ENCODE assay signal across 10 cellular contexts in genomic region chr3:126850370-126851085, GRCh38.
A peak's percentile ranks its signal among the peaks of the same experiment; 100 is the strongest.
DNase-seq lines count a peak whose midpoint lies in the region; ATAC-seq, FAIRE-seq and TF ChIP-seq lines count a peak whose summit lies in the region.
"Had no signal": no experiment of that assay in that cellular context is flagged by ENCODE, and none has a peak within 500 bp of the region (broad histone marks: within the 10 kb centered on the region; RNA-seq: fewer than 3 reads in every experiment).

No MANE protein-coding gene starts in this region.

- H3K27ac Mint-ChIP-seq in GM23338 (peak overlapping the region; percentile 80), astrocyte (ENCODE audit: unreplicated experiment) (peak overlapping the region; percentile 81)

- peaks cover 3% of the 10 kb centered on the region for H3K9me2 ChIP-seq in GM23338 (ENCODE audit: insufficient read depth)

- H3K36me3 Mint-ChIP-seq in GM23338 (ENCODE audit: low read depth), result peaks cover 2% of the 10 kb centered on the region; the same call in 2 of the 3 replicates
- H3K36me3 Mint-ChIP-seq in astrocyte (ENCODE audit: low read depth, unreplicated experiment), result peaks cover 5% of the 10 kb centered on the region

- H3K4me3 ChIP-seq in GM23338 (no peak overlapping the region), astrocyte (ENCODE audit: insufficient read depth, low read depth, low read length) (no peak overlapping the region)

- H3K27ac ChIP-seq in GM23338 (ENCODE audit: low read depth), result peak overlapping the region; percentile 94
- no peak overlapping the region for H3K27ac ChIP-seq in astrocyte (ENCODE audit: low read depth, low read length)
- H3K27ac ChIP-seq: parathyroid adenoma had no signal

- no peaks in the 10 kb centered on the region for H4K20me1 ChIP-seq in GM23338 (replicated peaks; ENCODE audit: insufficient read depth)
- peaks cover 3% of the 10 kb centered on the region for H4K20me1 ChIP-seq in astrocyte (ENCODE audit: insufficient read depth, low read length)

- H3F3A ChIP-seq in GM23338 (replicated peaks; ENCODE audit: low read depth), result peaks cover 9% of the 10 kb centered on the region

- TF ChIP-seq CTCF in GM23338 (conservative IDR thresholded peaks at IDR 0.05; ENCODE audit: low read depth in 2 of 2) (no peak), astrocyte (IDR thresholded peaks at IDR 0.05; ENCODE audit: insufficient read depth, low read depth, low read length) (no peak)

- H3K36me3 ChIP-seq in GM23338 (ENCODE audit: insufficient read depth) (no peaks in the 10 kb centered on the region), astrocyte (ENCODE audit: insufficient read depth, low read length) (no peaks in the 10 kb centered on the region)

- no peak overlapping the region for H3K9ac ChIP-seq in astrocyte (ENCODE audit: low read length)
- H3K9ac ChIP-seq: parathyroid adenoma had no signal

- H2AFZ ChIP-seq in GM23338 (no peak overlapping the region), astrocyte (ENCODE audit: low read depth, low read length) (no peak overlapping the region)
- H2AFZ ChIP-seq: parathyroid adenoma had no signal

- H3K4me1 Mint-ChIP-seq in GM23338, result peaks cover 56% of the 10 kb centered on the region
- H3K4me1 Mint-ChIP-seq in astrocyte (ENCODE audit: low read depth, unreplicated experiment), result peaks cover 25% of the 10 kb centered on the region

- peak; percentile 37 for FAIRE-seq in astrocyte (lab: Jason Lieb, UNC)

- H3K9me3 Mint-ChIP-seq in GM23338, result no peaks in the 10 kb centered on the region
- H3K9me3 Mint-ChIP-seq in astrocyte (ENCODE audit: unreplicated experiment), result no peaks in the 10 kb centered on the region

- DNase-seq in GM23338 (ENCODE audit: low spot score) (peak; percentile 96), astrocyte (ENCODE audit: low read depth) (peak; percentile 74), iPS DF 19.7 (ENCODE audit: low read depth, low spot score) (peak; percentile 95), retina (peak; percentile 66), NCI-H446 treated with DMSO at 0.1 percent for 48 hours (lab: John Stamatoyannopoulos, UW) (no peak), NCI-H2227 treated with DMSO at 0.1 percent for 48 hours (lab: John Stamatoyannopoulos, UW) (no peak), NCI-H146 (lab: John Stamatoyannopoulos, UW) (no peak)
- DNase-seq: NCI-H2171 treated with DMSO at 0.1 percent for 48 hours had no signal

- H3K27me3 ChIP-seq in GM23338 (ENCODE audit: insufficient read depth) (no peaks in the 10 kb centered on the region), astrocyte (ENCODE audit: insufficient read depth, low read length) (no peaks in the 10 kb centered on the region)

- H3K79me2 ChIP-seq in GM23338 (replicated peaks; ENCODE audit: insufficient read depth) (no peaks in the 10 kb centered on the region; the same call in 1 of the 2 replicates), astrocyte (ENCODE audit: insufficient read depth, low read length) (no peaks in the 10 kb centered on the region)
- H3K79me2 ChIP-seq: parathyroid adenoma had no signal

- H3K4me2 ChIP-seq in GM23338, result peak overlapping the region; percentile 23; the same call in 1 of the 2 replicates
- peak overlapping the region; percentile 1 for H3K4me2 ChIP-seq in astrocyte (ENCODE audit: low read length)

- peak; percentile 89 for ATAC-seq in GM23338
- no peak for ATAC-seq in GM18498 (IDR thresholded peaks at IDR 0.05; ENCODE audit: unreplicated experiment)

- no peaks in the 10 kb centered on the region for H3K9me3 ChIP-seq in astrocyte (ENCODE audit: insufficient read depth, low read depth, low read length)

- H3K4me1 ChIP-seq in GM23338 (ENCODE audit: insufficient read depth) (peaks cover 36% of the 10 kb centered on the region), astrocyte (ENCODE audit: insufficient read depth, low read length) (peaks cover 12% of the 10 kb centered on the region)
- H3K4me1 ChIP-seq: parathyroid adenoma had no signal

- H3K27me3 Mint-ChIP-seq in GM23338 (ENCODE audit: insufficient read depth, low read depth, poor library complexity) (peaks cover 1% of the 10 kb centered on the region), astrocyte (ENCODE audit: low read depth, unreplicated experiment) (peaks cover 5% of the 10 kb centered on the region)

- H3K4me3 Mint-ChIP-seq in GM23338 (peak overlapping the region; percentile 6; the same call in 1 of the 3 replicates), astrocyte (ENCODE audit: unreplicated experiment) (no peak overlapping the region)

TF ChIP-seq in GM23338, 12 proteins besides CTCF, POLR2A, EP300 and RAD21:
- TF ChIP-seq ETS1 (IDR thresholded peaks at IDR 0.05) (no peak), ZNF462 (CRISPR knock-in tag; IDR thresholded peaks at IDR 0.05) (peak; percentile 60; the same call in 1 of the 2 replicates), NANOG (IDR thresholded peaks at IDR 0.05; ENCODE audit: borderline replicate concordance) (peak; percentile 60; the same call in 1 of the 2 replicates)
TF ChIP-seq in GM23338: peak in this region for 2.

Comparison
In these comparisons a context has a peak if more than half of its experiments do, and no peak if none do; other contexts are left out.
1. DNase-seq: peak in GM23338 (single experiment), astrocyte (single experiment), iPS DF 19.7 (single experiment) and retina (single experiment); none in NCI-H446 treated with DMSO at 0.1 percent for 48 hours (single experiment), NCI-H2227 treated with DMSO at 0.1 percent for 48 hours (single experiment) and NCI-H146 (single experiment).